In genomic region chr6:29661071-29661470, GRCh38 we compare ENCODE assay signal across 22 cellular contexts. TPM values are rescaled to one million over a fixed set of nuclear protein-coding genes. Genes with fewer than 3 reads are reported as not detected.
DNase-seq lines count a peak whose midpoint lies in the region; ATAC-seq and TF ChIP-seq lines count a peak whose summit lies in the region.
"Had no signal": no experiment of that assay in that cellular context is flagged by ENCODE, and none has a peak within 500 bp of the region (broad histone marks: within the 10 kb centered on the region; RNA-seq: fewer than 3 reads in every experiment).

No MANE protein-coding gene starts in this region.

- H3K56ac ChIP-seq in mesendoderm (ENCODE audit: low read length): no peak overlapping the region

- ATAC-seq in HG03045 (IDR thresholded peaks at IDR 0.05; ENCODE audit: unreplicated experiment): no peak
- ATAC-seq: GM12878 had no signal

- intact Hi-C loops in dorsolateral prefrontal cortex (cut with DNase I): no loop called here

- H4K5ac ChIP-seq in mesendoderm (ENCODE audit: low read length): no peak overlapping the region

- H3K9me3 Mint-ChIP-seq in activated T-cell treated with anti-CD3 and anti-CD28 coated beads, Interleukin-2, amount 50 U/mL, for 24 hours: no peaks in the 10 kb centered on the region

- no peak overlapping the region for H2AK5ac ChIP-seq in mesendoderm (ENCODE audit: low read length)

- no peak overlapping the region for H3K27ac Mint-ChIP-seq in activated T-cell treated with anti-CD3 and anti-CD28 coated beads, Interleukin-2, amount 50 U/mL, for 24 hours

- H3K4ac ChIP-seq in mesendoderm (ENCODE audit: low read depth, low read length): no peak overlapping the region

- H3K36me3 ChIP-seq in mesendoderm (ENCODE audit: control insufficient read depth, insufficient read depth, low read length): no peaks in the 10 kb centered on the region
- H3K36me3 ChIP-seq: BLaER1 treated with 17β-estradiol and CSF1 and Interleukin-3, amounts not matched to agents 10 nM and 100 nM; SJSA1 had no signal

- no peak overlapping the region for H3K9ac ChIP-seq in mesendoderm (ENCODE audit: low read length)
- H3K9ac ChIP-seq: BLaER1 treated with 17β-estradiol and CSF1 and Interleukin-3, amounts not matched to agents 10 nM and 100 nM had no signal

- no peak for TF ChIP-seq CTCF in RWPE1 (conservative IDR thresholded peaks at IDR 0.05; ENCODE audit: low read depth)
- TF ChIP-seq CTCF in dorsolateral prefrontal cortex (IDR thresholded peaks at IDR 0.05 in 54 of 56, conservative IDR thresholded peaks at IDR 0.05 in 2 of 56; ENCODE audit: low read depth in 1 of 56, partially characterized antibody in 56 of 56): no peak

- no peak overlapping the region for H3K4me3 Mint-ChIP-seq in activated T-cell treated with anti-CD3 and anti-CD28 coated beads, Interleukin-2, amount 50 U/mL, for 24 hours

- H3K36me3 Mint-ChIP-seq in activated T-cell treated with anti-CD3 and anti-CD28 coated beads, Interleukin-2, amount 50 U/mL, for 24 hours (ENCODE audit: low read depth): no peaks in the 10 kb centered on the region

- H3K27me3 Mint-ChIP-seq in activated T-cell treated with anti-CD3 and anti-CD28 coated beads, Interleukin-2, amount 50 U/mL, for 24 hours: peaks cover 48% of the 10 kb centered on the region

- no peak overlapping the region for H2BK5ac ChIP-seq in mesendoderm (ENCODE audit: low read length)

- no peak overlapping the region for H3K23ac ChIP-seq in mesendoderm (ENCODE audit: low read length)

- WGBS in mesendoderm (ENCODE audit: extremely low coverage, insufficient coverage, low lambda C conversion rate): no CpG with 5 or more reads among the region's 3 CpGs

- H3K27me3 ChIP-seq in dorsolateral prefrontal cortex (peaks cover 0 to 28% (median 5%) of the 10 kb centered on the region in 45 donors), mesendoderm (ENCODE audit: insufficient read depth, low read length, poor library complexity) (no peaks in the 10 kb centered on the region)
- H3K27me3 ChIP-seq: BLaER1 treated with 17β-estradiol and CSF1 and Interleukin-3, amounts not matched to agents 10 nM and 100 nM had no signal

- POLR2A ChIA-PET in RWPE1 (lab: Yijun Ruan, JAX; ENCODE audit: low non-redundant PET): no interaction called here

- no peaks in the 10 kb centered on the region for H3K4me1 Mint-ChIP-seq in activated T-cell treated with anti-CD3 and anti-CD28 coated beads, Interleukin-2, amount 50 U/mL, for 24 hours (ENCODE audit: low read depth)

- H3K4me3 ChIP-seq in dorsolateral prefrontal cortex (peak overlapping the region in 55 of 59 donors; percentile 6 to 85 (median 63)), mesendoderm (ENCODE audit: low read length) (no peak overlapping the region)
- H3K4me3 ChIP-seq: BLaER1 treated with 17β-estradiol and CSF1 and Interleukin-3, amounts not matched to agents 10 nM and 100 nM; GM12878; SJSA1 had no signal

- H2BK15ac ChIP-seq in mesendoderm (replicated peaks; ENCODE audit: low read depth): no peak overlapping the region

- no peaks in the 10 kb centered on the region for H3K79me1 ChIP-seq in mesendoderm (ENCODE audit: low read length)

- DNase-seq in ELF-1 (ENCODE audit: low read depth, low spot score) (peak; percentile 71), RWPE1 (ENCODE audit: low spot score) (no peak), dorsolateral prefrontal cortex (no peak), mesendoderm (peak; percentile 65), AML-193 (lab: John Stamatoyannopoulos, UW) (no peak)
- DNase-seq in stimulated activated CD4-positive, alpha-beta T cell treated with anti-CD3 and anti-CD28 coated beads, Interleukin-4, amount 100 ng/mL, for 24 hours: no peak
- no peak for DNase-seq in activated T-cell treated with anti-CD3 and anti-CD28 coated beads, Interleukin-2, amount 50 U/mL, for 24 hours
- DNase-seq: DND-41, GDM1, NCI-H1417, NCI-H2029, NCI-H2171, NCI-H446 treated with DMSO at 0.1 percent for 48 hours, NCI-H748 treated with DMSO at 0.1 percent for 48 hours, RPMI8226 had no signal

- no peaks in the 10 kb centered on the region for H3K4me1 ChIP-seq in mesendoderm (ENCODE audit: control insufficient read depth, low read depth, low read length)
- H3K4me1 ChIP-seq: SJSA1 had no signal

- no peak overlapping the region for H4K8ac ChIP-seq in mesendoderm (ENCODE audit: low read depth, low read length)

- CTCF ChIA-PET in RWPE1 (lab: Yijun Ruan, JAX): interaction anchor here (1.2 to 1.4 kb wide), 2 partner anchors 9 to 11 kb away, joined by 6 read pairs; no protein-coding TSS in a partner anchor

- H3K4me2 ChIP-seq in mesendoderm (ENCODE audit: low read length): no peak overlapping the region
- H3K4me2 ChIP-seq: BLaER1 treated with 17β-estradiol and CSF1 and Interleukin-3, amounts not matched to agents 10 nM and 100 nM had no signal

- no peak overlapping the region for H3K18ac ChIP-seq in mesendoderm (ENCODE audit: low read length)

- H3K79me2 ChIP-seq in mesendoderm (ENCODE audit: control insufficient read depth, insufficient read depth, low read length): no peaks in the 10 kb centered on the region

- H2BK120ac ChIP-seq in mesendoderm (ENCODE audit: low read depth, low read length): no peak overlapping the region

- peak overlapping the region; percentile 15; the same call in 1 of the 2 replicates for H3K27ac ChIP-seq in RWPE1
- peak overlapping the region in 52 of 59 donors; percentile 6 to 100 (median 69) for H3K27ac ChIP-seq in dorsolateral prefrontal cortex
- peak overlapping the region; percentile 3 for H3K27ac ChIP-seq in mesendoderm (ENCODE audit: low read depth, low read length)
- H3K27ac ChIP-seq: BLaER1 treated with 17β-estradiol and CSF1 and Interleukin-3, amounts not matched to agents 10 nM and 100 nM; SJSA1 had no signal

RNA-seq across cellular contexts. Expression of gene MOG, which starts 4.2 kb away (rescaled TPM):
- 100 to 1,000 TPM in 93 of 120 experiments, 10 to 100 TPM in 27; 23.2 to 788 (median 170) TPM for total RNA-seq in dorsolateral prefrontal cortex
- polyA plus RNA-seq in mesendoderm (2013, experiment 1 of 2): 0.37 TPM
- polyA plus RNA-seq in mesendoderm (2013, experiment 2 of 2): 0.32 TPM
- total RNA-seq: A172, GM12878, H4, HT-29, SJSA1 had no signal
- polyA plus RNA-seq: GM12878 had no signal

RNA-seq across cellular contexts. Expression of gene ZFP57, which starts 19.9 kb away (rescaled TPM):
- total RNA-seq in dorsolateral prefrontal cortex: under 1 TPM in 16 of 120 experiments, not detected in 104; 0.24 to 0.82 (median 0.47) TPM
- polyA plus RNA-seq in mesendoderm (2013, experiment 1 of 2): 1.5 TPM
- 1.4 TPM for polyA plus RNA-seq in mesendoderm (2013, experiment 2 of 2)
- total RNA-seq: A172, GM12878, H4, HT-29, SJSA1 had no signal
- polyA plus RNA-seq: GM12878 had no signal

RNA-seq across cellular contexts. Expression of gene GABBR1, which starts 28.1 kb away (rescaled TPM):
- total RNA-seq in dorsolateral prefrontal cortex: 100 to 1,000 TPM; 180 to 458 (median 348) TPM
- polyA plus RNA-seq in mesendoderm (2013, experiment 1 of 2): 27.2 TPM
- polyA plus RNA-seq in mesendoderm (2013, experiment 2 of 2): 27.5 TPM

Comparison
In these comparisons a context has a peak if more than half of its experiments do, and no peak if none do; other contexts are left out.
1. DNase-seq: peak in ELF-1 (single experiment) and mesendoderm (single experiment); none in RWPE1 (single experiment), dorsolateral prefrontal cortex (0 of 10), stimulated activated CD4-positive, alpha-beta T cell treated with anti-CD3 and anti-CD28 coated beads, Interleukin-4, amount 100 ng/mL, for 24 hours (single experiment), AML-193 (0 of 2) and activated T-cell treated with anti-CD3 and anti-CD28 coated beads, Interleukin-2, amount 50 U/mL, for 24 hours (single experiment).
2. H3K27ac ChIP-seq: peak in every context shown above with its lines; median percentile 69 in dorsolateral prefrontal cortex; 15 in RWPE1; 3 in mesendoderm.